ENCODE assay signal across 8 cellular contexts in the genomic region with DNA sequence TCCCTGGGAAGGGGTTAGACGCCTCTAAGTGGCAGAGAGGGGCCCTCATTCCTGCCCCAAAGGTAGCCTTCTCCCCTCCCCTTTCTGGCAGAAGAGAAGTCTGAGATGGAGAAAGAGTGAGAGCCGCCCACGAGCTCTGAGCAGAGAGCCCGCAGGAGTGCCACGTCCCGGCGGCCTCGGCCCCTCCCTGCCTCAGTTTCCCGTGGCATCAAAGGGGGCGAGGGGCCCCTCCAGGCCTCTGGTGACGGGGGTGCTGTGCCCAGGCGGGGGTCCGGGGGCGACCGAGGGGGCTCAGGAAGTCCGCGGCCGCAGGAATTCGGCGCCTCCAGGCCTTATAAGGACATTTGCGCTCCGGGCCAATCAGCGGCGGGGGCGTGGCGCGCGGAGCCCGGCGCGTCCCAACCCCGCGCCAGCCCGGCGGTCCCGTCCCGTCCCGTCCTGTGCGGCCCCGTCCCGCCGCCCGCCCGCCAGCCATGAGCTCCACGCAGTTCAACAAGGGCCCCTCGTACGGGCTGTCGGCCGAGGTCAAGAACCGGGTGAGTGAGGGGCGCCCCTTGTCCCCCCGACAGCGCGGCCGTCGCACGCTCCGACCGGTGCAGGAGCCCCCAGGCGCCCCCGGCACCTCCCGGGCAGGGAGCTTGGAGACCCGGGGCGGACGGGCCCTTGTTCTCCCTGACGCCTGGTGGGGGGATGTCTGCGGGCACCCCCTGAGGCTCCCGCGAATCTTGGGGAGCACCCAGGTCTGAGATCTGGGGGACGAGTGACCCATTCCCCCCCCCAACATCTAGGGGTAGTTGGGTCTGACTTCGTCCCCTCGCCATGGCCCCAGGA. TPM values are rescaled to one million over a fixed set of nuclear protein-coding genes. Genes with fewer than 3 reads are reported as not detected.
DNase-seq lines count a peak whose midpoint lies in the region; ATAC-seq and TF ChIP-seq lines count a peak whose summit lies in the region.

CNN2 (plus strand) TSS at position 420 of the 831 bp plus-strand sequence; CDS start at position 474, 54 bp downstream.

- WGBS in endodermal cell (ENCODE audit: insufficient coverage in 1 of 2, insufficient read length in 1 of 2), 2 experiments: 0% methylated on average over 41 to 72 of the region's 72 CpGs
- WGBS in mesodermal cell (ENCODE audit: insufficient coverage in 2 of 2), 2 experiments: 0% methylated on average over 53 to 61 of the region's 72 CpGs

- H3K9me3 Mint-ChIP-seq in activated CD8-positive, alpha-beta memory T cell treated with anti-CD3 and anti-CD28 coated beads, Interleukin-2, amount 10 ng/mL, durations not matched to agents 7 days and 5 days (ENCODE audit: low read depth): no peaks in the 10 kb centered on the region
- no peaks in the 10 kb centered on the region for H3K9me3 Mint-ChIP-seq in endodermal cell
- H3K9me3 Mint-ChIP-seq in stimulated activated naive CD8-positive, alpha-beta T cell treated with anti-CD3 and anti-CD28 coated beads, Interleukin-15, amount 100 ng/mL, for 72 hours: no peaks in the 10 kb centered on the region

- ATAC-seq in activated CD8-positive, alpha-beta memory T cell treated with anti-CD3 and anti-CD28 coated beads, Interleukin-2, amount 10 ng/mL, durations not matched to agents 7 days and 5 days: peak; percentile 69
- ATAC-seq in stimulated activated naive CD8-positive, alpha-beta T cell treated with anti-CD3 and anti-CD28 coated beads, Interleukin-15, amount 100 ng/mL, for 72 hours: peak; percentile 55
- ATAC-seq in HG03135 (IDR thresholded peaks at IDR 0.05; ENCODE audit: unreplicated experiment): no peak

- TF ChIP-seq CTCF in endodermal cell (conservative IDR thresholded peaks at IDR 0.05): no peak

- peak within 1 kb of the TSS; percentile 84 for H3K27ac ChIP-seq in endodermal cell (ENCODE audit: low read depth, low read length)
- H3K27ac ChIP-seq in mesodermal cell (ENCODE audit: low read depth, low read length, severe bottlenecking): peak within 1 kb of the TSS; percentile 94

- H3K4me3 Mint-ChIP-seq in activated CD8-positive, alpha-beta memory T cell treated with anti-CD3 and anti-CD28 coated beads, Interleukin-2, amount 10 ng/mL, durations not matched to agents 7 days and 5 days: peak within 1 kb of the TSS; percentile 91
- peak within 1 kb of the TSS; percentile 93 for H3K4me3 Mint-ChIP-seq in endodermal cell
- peak within 1 kb of the TSS; percentile 89 to 96 for H3K4me3 Mint-ChIP-seq in stimulated activated naive CD8-positive, alpha-beta T cell treated with anti-CD3 and anti-CD28 coated beads, Interleukin-15, amount 100 ng/mL, for 72 hours

- H3K27me3 ChIP-seq in endodermal cell (ENCODE audit: control insufficient read depth, insufficient read depth, low read length, poor library complexity, severe bottlenecking): no peaks in the 10 kb centered on the region

- peaks cover 18% of the 10 kb centered on the region for H3K36me3 ChIP-seq in endodermal cell (ENCODE audit: control insufficient read depth, insufficient read depth, low read length)
- H3K36me3 ChIP-seq in mesodermal cell (ENCODE audit: control insufficient read depth, insufficient read depth, low read length): peaks cover 14% of the 10 kb centered on the region

- H3K27me3 Mint-ChIP-seq in activated CD8-positive, alpha-beta memory T cell treated with anti-CD3 and anti-CD28 coated beads, Interleukin-2, amount 10 ng/mL, durations not matched to agents 7 days and 5 days: no peaks in the 10 kb centered on the region
- peaks cover 1% of the 10 kb centered on the region for H3K27me3 Mint-ChIP-seq in endodermal cell (ENCODE audit: insufficient read depth)
- H3K27me3 Mint-ChIP-seq in stimulated activated naive CD8-positive, alpha-beta T cell treated with anti-CD3 and anti-CD28 coated beads, Interleukin-15, amount 100 ng/mL, for 72 hours: no peaks in the 10 kb centered on the region

- peak within 1 kb of the TSS; percentile 99 for H3K9ac ChIP-seq in endodermal cell (ENCODE audit: extremely low read depth, low read length, poor library complexity, severe bottlenecking)

- CTCF ChIA-PET in activated CD8-positive, alpha-beta memory T cell treated with anti-CD3 and anti-CD28 coated beads, Interleukin-2, amount 10 ng/mL, durations not matched to agents 7 days and 5 days (lab: Charles Lee): interaction anchor here (0.9 to 8.5 kb wide), 12 partner anchors 13 to 240 kb away, joined by 3 to 76 read pairs (median 4); partner anchors contain the start of genes ABCA7, ARHGAP45 and WDR18

- H3K4me1 Mint-ChIP-seq in activated CD8-positive, alpha-beta memory T cell treated with anti-CD3 and anti-CD28 coated beads, Interleukin-2, amount 10 ng/mL, durations not matched to agents 7 days and 5 days: peaks cover 29% of the 10 kb centered on the region
- H3K4me1 Mint-ChIP-seq in endodermal cell: peaks cover 5% of the 10 kb centered on the region
- H3K4me1 Mint-ChIP-seq in stimulated activated naive CD8-positive, alpha-beta T cell treated with anti-CD3 and anti-CD28 coated beads, Interleukin-15, amount 100 ng/mL, for 72 hours: peaks cover 45% of the 10 kb centered on the region

- H3K9me3 ChIP-seq in endodermal cell (ENCODE audit: control insufficient read depth, low read length) (no peaks in the 10 kb centered on the region), mesodermal cell (ENCODE audit: control insufficient read depth, low read length) (no peaks in the 10 kb centered on the region)

- peaks cover 10% of the 10 kb centered on the region for H3K36me3 Mint-ChIP-seq in activated CD8-positive, alpha-beta memory T cell treated with anti-CD3 and anti-CD28 coated beads, Interleukin-2, amount 10 ng/mL, durations not matched to agents 7 days and 5 days
- peaks cover 16% of the 10 kb centered on the region for H3K36me3 Mint-ChIP-seq in endodermal cell (ENCODE audit: low read depth)

- H3K4me3 ChIP-seq in endodermal cell (ENCODE audit: low read length) (peak within 1 kb of the TSS; percentile 98), mesodermal cell (ENCODE audit: extremely low read depth, insufficient read depth, low read length, poor library complexity, severe bottlenecking) (peak within 1 kb of the TSS; percentile 92)

- H3K4me1 ChIP-seq in endodermal cell (ENCODE audit: control insufficient read depth, insufficient read depth, low read length) (peaks cover 6% of the 10 kb centered on the region), mesodermal cell (ENCODE audit: control insufficient read depth, insufficient read depth, low read length, poor library complexity, severe bottlenecking) (peaks cover 5% of the 10 kb centered on the region)

- H3K27ac Mint-ChIP-seq in activated CD8-positive, alpha-beta memory T cell treated with anti-CD3 and anti-CD28 coated beads, Interleukin-2, amount 10 ng/mL, durations not matched to agents 7 days and 5 days: peak within 1 kb of the TSS; percentile 90
- H3K27ac Mint-ChIP-seq in endodermal cell: peak within 1 kb of the TSS; percentile 97
- peak within 1 kb of the TSS; percentile 81 to 91 for H3K27ac Mint-ChIP-seq in stimulated activated naive CD8-positive, alpha-beta T cell treated with anti-CD3 and anti-CD28 coated beads, Interleukin-15, amount 100 ng/mL, for 72 hours

- DNase-seq in Daoy (ENCODE audit: low read depth): peak; percentile 90
- peak; percentile 83 for DNase-seq in HCEC 1CT
- DNase-seq in NCI-H446 treated with DMSO at 0.1 percent for 48 hours (lab: John Stamatoyannopoulos, UW): peak; percentile 14
- peak; percentile 79 for DNase-seq in activated CD8-positive, alpha-beta memory T cell treated with anti-CD3 and anti-CD28 coated beads, Interleukin-2, amount 10 ng/mL, durations not matched to agents 7 days and 5 days
- DNase-seq in endodermal cell: peak; percentile 95
- DNase-seq in stimulated activated naive CD8-positive, alpha-beta T cell treated with anti-CD3 and anti-CD28 coated beads, Interleukin-15, amount 100 ng/mL, for 72 hours: peak; percentile 61 to 63

RNA-seq across cellular contexts. Expression of gene CNN2, which starts in this region (rescaled TPM):
- 162 and 166 TPM in 2 replicates for total RNA-seq in Daoy (2014; rRNA removed; shearing (Covaris generic))
- 100 to 1,000 TPM; 295 to 296 TPM for total RNA-seq in activated CD8-positive, alpha-beta memory T cell treated with anti-CD3 and anti-CD28 coated beads, Interleukin-2, amount 10 ng/mL, durations not matched to agents 7 days and 5 days
- total RNA-seq in endodermal cell: 100 to 1,000 TPM; 426 to 469 TPM
- 225 TPM for polyA plus RNA-seq in endodermal cell (2013, experiment 1 of 2)
- 200 TPM for polyA plus RNA-seq in endodermal cell (2013, experiment 2 of 2)
- 170 TPM for polyA plus RNA-seq in mesodermal cell (2013, experiment 1 of 2)
- 152 TPM for polyA plus RNA-seq in mesodermal cell (2013, experiment 2 of 2)

Comparison
In these comparisons a context has a peak if more than half of its experiments do, and no peak if none do; other contexts are left out.
1. DNase-seq: peak in every context shown above with its lines; median percentile 95 in endodermal cell; 90 in Daoy; 83 in HCEC 1CT; 79 in activated CD8-positive, alpha-beta memory T cell treated with anti-CD3 and anti-CD28 coated beads, Interleukin-2, amount 10 ng/mL, durations not matched to agents 7 days and 5 days; 62 in stimulated activated naive CD8-positive, alpha-beta T cell treated with anti-CD3 and anti-CD28 coated beads, Interleukin-15, amount 100 ng/mL, for 72 hours; 14 in NCI-H446 treated with DMSO at 0.1 percent for 48 hours.